In the genomic region with DNA sequence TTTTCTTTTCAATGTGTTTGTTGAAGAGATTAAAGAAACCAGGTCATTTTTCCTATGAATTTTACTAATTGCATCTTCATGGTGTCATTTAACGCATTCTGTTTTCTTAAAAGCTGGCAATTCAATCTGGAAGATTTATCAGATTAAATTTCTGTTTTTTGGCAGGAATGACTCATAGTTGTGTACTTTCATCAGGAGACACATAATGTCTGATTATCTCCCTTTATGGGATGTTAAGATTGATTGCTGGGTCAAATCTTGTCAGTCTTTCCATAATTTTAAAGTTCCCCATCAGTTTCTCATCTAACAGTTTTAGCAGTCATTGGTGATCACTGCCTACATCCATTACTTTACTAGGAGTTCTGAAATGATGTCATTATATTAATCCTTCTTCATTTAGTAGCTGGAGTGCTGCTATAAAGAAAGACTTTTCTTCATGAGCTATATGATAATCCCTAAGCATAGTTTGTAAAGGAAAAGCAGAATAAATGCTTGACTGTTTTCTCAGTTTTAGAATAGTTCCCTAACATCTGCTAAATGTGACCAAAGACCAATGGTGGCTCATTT, we compare ENCODE assay signal across 24 cellular contexts.
DNase-seq lines count a peak whose midpoint lies in the region; ATAC-seq, FAIRE-seq and TF ChIP-seq lines count a peak whose summit lies in the region.
"Had no signal": no experiment of that assay in that cellular context is flagged by ENCODE, and none has a peak within 500 bp of the region (broad histone marks: within the 10 kb centered on the region; RNA-seq: fewer than 3 reads in every experiment).

No MANE protein-coding gene starts in this region.

- POLR2A ChIA-PET in A549 (lab: Yijun Ruan, JAX) = no interaction called here
- POLR2A ChIA-PET in endothelial cell of umbilical vein (lab: Charles Lee) = no interaction called here

- dilution Hi-C loops in endothelial cell of umbilical vein (cut with MboI; ENCODE audit: extremely low pct_ligation_motif_present, low sequenced_read_pairs) = no loop called here

- peaks cover 2% of the 10 kb centered on the region for H3K27me3 Mint-ChIP-seq in activated naive CD8-positive, alpha-beta T cell treated with anti-CD3 and anti-CD28 coated beads, Interleukin-2, amount 50 U/mL, for 24 hours

- H3K36me3 Mint-ChIP-seq in activated naive CD8-positive, alpha-beta T cell treated with anti-CD3 and anti-CD28 coated beads, Interleukin-2, amount 50 U/mL, for 24 hours (ENCODE audit: low read depth) = no peaks in the 10 kb centered on the region
- H3K36me3 Mint-ChIP-seq: CD4-positive, CD25-positive, alpha-beta regulatory T cell; CD8-positive, alpha-beta T cell had no signal

- H3K9me3 ChIP-seq in A549 (no peaks in the 10 kb centered on the region), endothelial cell of umbilical vein (replicated peaks; ENCODE audit: control insufficient read depth, insufficient read depth, low read length) (no peaks in the 10 kb centered on the region)
- H3K9me3 ChIP-seq: Caco-2 had no signal

- no peaks in the 10 kb centered on the region for H3K36me3 ChIP-seq in endothelial cell of umbilical vein (ENCODE audit: control insufficient read depth in 2 of 2, extremely low read depth in 1 of 2, insufficient read depth in 2 of 2, low read length in 2 of 2)
- H3K36me3 ChIP-seq: BLaER1 had no signal

- intact Hi-C loops in endothelial cell of umbilical vein (cut with micrococcal nuclease) = no loop called here

- H3K9ac ChIP-seq in endothelial cell of umbilical vein (replicated peaks; ENCODE audit: extremely low read depth, insufficient read depth, low read length) = no peak overlapping the region
- H3K9ac ChIP-seq: BLaER1, GM23248 had no signal

- WGBS in A549 (ENCODE audit: missing lambda C conversion rate) = 73% methylated on average over 1 of the region's 1 CpG

- DNase-seq in A549 (ENCODE audit: low read depth in 1 of 2, low spot score in 1 of 2) (no peak), D721Med (ENCODE audit: insufficient read length, low spot score) (no peak), SK-N-DZ (ENCODE audit: low spot score) (peak; percentile 66), endothelial cell of umbilical vein (ENCODE audit: low read depth, low spot score) (no peak), SW 1271 (lab: John Stamatoyannopoulos, UW) (no peak)
- no peak for DNase-seq in activated naive CD8-positive, alpha-beta T cell treated with anti-CD3 and anti-CD28 coated beads, Interleukin-2, amount 50 U/mL, for 24 hours
- DNase-seq: Caco-2; CD4-positive, CD25-positive, alpha-beta regulatory T cell; CD8-positive, alpha-beta T cell; DMS 273 treated with DMSO at 0.1 percent for 48 hours; DMS79; EL; GDM1; GM23248; H7; HCEC 1CT; HFFc6 had no signal

- H3K4me1 ChIP-seq in A549 = no peaks in the 10 kb centered on the region
- H3K4me1 ChIP-seq in endothelial cell of umbilical vein (ENCODE audit: control insufficient read depth, extremely low read depth, insufficient read depth, low read length) = no peaks in the 10 kb centered on the region
- H3K4me1 ChIP-seq: Caco-2 had no signal

- no TSS peak for BruUV-seq in endothelial cell of umbilical vein (replicated peaks; lab: Mats Ljungman, UMichigan)

- CTCF ChIA-PET in A549 (lab: Yijun Ruan, JAX) = interaction anchor here (1.1 kb wide), 1 partner anchor 27 kb away, joined by 3 read pairs; no protein-coding TSS in a partner anchor
- CTCF ChIA-PET in endothelial cell of umbilical vein (lab: Charles Lee) = no interaction called here

- H3K79me2 ChIP-seq in endothelial cell of umbilical vein (ENCODE audit: control insufficient read depth, insufficient read depth, low read length) = no peaks in the 10 kb centered on the region

- H3K4me3 ChIP-seq in A549 = no peak overlapping the region
- no peak overlapping the region for H3K4me3 ChIP-seq in endothelial cell of umbilical vein (replicated peaks in 1 of 3; ENCODE audit: insufficient read depth in 1 of 3, low read depth in 1 of 3, low read length in 3 of 3)
- H3K4me3 ChIP-seq: BLaER1, GM12878, GM23248 had no signal

- no peak for TF ChIP-seq RAD21 in A549 (conservative IDR thresholded peaks at IDR 0.05 in 1 of 2, IDR thresholded peaks at IDR 0.05 in 1 of 2)

- no peaks in the 10 kb centered on the region for H4K20me1 ChIP-seq in endothelial cell of umbilical vein (replicated peaks; ENCODE audit: control insufficient read depth, extremely low read depth, insufficient read depth, low read length)
- H4K20me1 ChIP-seq: BLaER1 had no signal

- FAIRE-seq in A549 (lab: Jason Lieb, UNC) = no peak
- peak; percentile 21 for FAIRE-seq in D721Med (lab: Jason Lieb, UNC)
- no peak for FAIRE-seq in endothelial cell of umbilical vein (lab: Jason Lieb, UNC)
- FAIRE-seq: GM12878, GM19239, H1 had no signal

- H2AFZ ChIP-seq in endothelial cell of umbilical vein (ENCODE audit: low read depth, low read length) = no peak overlapping the region
- H2AFZ ChIP-seq: GM23248 had no signal

- TF ChIP-seq EP300 in A549 (IDR thresholded peaks at IDR 0.05) = no peak

- no peak for ATAC-seq in A549
- no peak for ATAC-seq in activated naive CD8-positive, alpha-beta T cell treated with anti-CD3 and anti-CD28 coated beads, Interleukin-2, amount 50 U/mL, for 24 hours
- no peak for ATAC-seq in HG03280 (IDR thresholded peaks at IDR 0.05; ENCODE audit: unreplicated experiment)
- ATAC-seq: CD8-positive, alpha-beta T cell; GM12878 had no signal

- TF ChIP-seq CTCF in A549 (IDR thresholded peaks at IDR 0.05) (no peak), D721Med (IDR thresholded peaks at IDR 0.05; ENCODE audit: insufficient read depth, missing control alignments) (no peak), endothelial cell of umbilical vein (IDR thresholded peaks at IDR 0.05; ENCODE audit: extremely low read depth in 1 of 2, insufficient read depth in 1 of 2, low read depth in 1 of 2, low read length in 2 of 2) (no peak)

- no peak overlapping the region for H3K27ac Mint-ChIP-seq in activated naive CD8-positive, alpha-beta T cell treated with anti-CD3 and anti-CD28 coated beads, Interleukin-2, amount 50 U/mL, for 24 hours
- H3K27ac Mint-ChIP-seq: B cell; CD4-positive, CD25-positive, alpha-beta regulatory T cell; CD8-positive, alpha-beta T cell; HFFc6 had no signal

- H3K4me1 Mint-ChIP-seq in activated naive CD8-positive, alpha-beta T cell treated with anti-CD3 and anti-CD28 coated beads, Interleukin-2, amount 50 U/mL, for 24 hours = peaks cover 2% of the 10 kb centered on the region
- H3K4me1 Mint-ChIP-seq: B cell had no signal

- no peaks in the 10 kb centered on the region for H3K27me3 ChIP-seq in endothelial cell of umbilical vein (ENCODE audit: control insufficient read depth in 2 of 2, insufficient read depth in 2 of 2, low read length in 2 of 2)
- H3K27me3 ChIP-seq: BLaER1 had no signal

- H3K4me3 Mint-ChIP-seq in activated naive CD8-positive, alpha-beta T cell treated with anti-CD3 and anti-CD28 coated beads, Interleukin-2, amount 50 U/mL, for 24 hours = no peak overlapping the region
- H3K4me3 Mint-ChIP-seq: B cell; CD4-positive, CD25-positive, alpha-beta regulatory T cell; CD8-positive, alpha-beta T cell; HFFc6 had no signal

- H3K4me2 ChIP-seq in A549 (no peak overlapping the region), endothelial cell of umbilical vein (ENCODE audit: insufficient read depth, low read length) (no peak overlapping the region)
- H3K4me2 ChIP-seq: BLaER1 had no signal

- H3K9me3 Mint-ChIP-seq in activated naive CD8-positive, alpha-beta T cell treated with anti-CD3 and anti-CD28 coated beads, Interleukin-2, amount 50 U/mL, for 24 hours = no peaks in the 10 kb centered on the region
- H3K9me3 Mint-ChIP-seq: CD8-positive, alpha-beta T cell had no signal

- H3K9me1 ChIP-seq in endothelial cell of umbilical vein (replicated peaks; ENCODE audit: control insufficient read depth, extremely low read depth, insufficient read depth, low read length) = no peaks in the 10 kb centered on the region

- TF ChIP-seq POLR2A in A549 (IDR thresholded peaks at IDR 0.05; ENCODE audit: low read length) (no peak), endothelial cell of umbilical vein (IDR thresholded peaks at IDR 0.05; ENCODE audit: low read depth, low read length) (no peak)

- no peak overlapping the region for H3K27ac ChIP-seq in A549
- H3K27ac ChIP-seq in endothelial cell of umbilical vein (ENCODE audit: insufficient read depth, low read depth, low read length) = no peak overlapping the region
- H3K27ac ChIP-seq: BLaER1, C4-2B, GM23248 had no signal

TF ChIP-seq in A549, 52 proteins besides CTCF, POLR2A, EP300 and RAD21:
- TF ChIP-seq FOSL2 (IDR thresholded peaks at IDR 0.05) (no peak), FOSL2 (CRISPR knock-in tag; IDR thresholded peaks at IDR 0.05) (peak; percentile 31; the same call in 1 of the 2 replicates), CHD4 (IDR thresholded peaks at IDR 0.05; ENCODE audit: borderline replicate concordance) (no peak), NFE2L2 (conservative IDR thresholded peaks at IDR 0.05; ENCODE audit: low read length) (no peak)
TF ChIP-seq in A549: peak in this region for 1.

TF ChIP-seq in endothelial cell of umbilical vein, 7 proteins besides CTCF, POLR2A, EP300 and RAD21:
- TF ChIP-seq FOS (IDR thresholded peaks at IDR 0.05; ENCODE audit: borderline replicate concordance, insufficient read depth, low read length) (no peak), JUN (IDR thresholded peaks at IDR 0.05; ENCODE audit: borderline replicate concordance, insufficient read depth, insufficient read length, low read depth) (peak; percentile 4)
